9 cellular contexts compared by ENCODE assay signal in the genomic region with DNA sequence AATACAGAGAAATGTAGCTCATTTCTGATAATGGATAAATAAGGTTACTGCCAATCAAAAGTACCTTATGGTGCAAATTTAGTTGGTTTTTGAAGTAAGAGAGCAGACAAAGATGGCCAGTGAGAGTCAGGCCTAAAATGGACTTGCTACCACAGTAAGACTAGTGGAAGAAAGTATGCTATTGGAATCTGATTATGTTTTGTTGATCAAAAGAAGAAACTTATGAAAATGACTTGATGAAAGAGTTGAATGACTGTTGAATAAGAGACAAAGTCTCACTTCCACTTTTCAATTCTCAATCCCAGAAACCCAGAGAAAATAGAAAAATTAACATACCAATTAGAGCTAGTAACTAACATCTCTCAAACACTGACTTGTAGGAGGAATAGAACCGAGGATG.
"Had no signal": no experiment of that assay in that cellular context is flagged by ENCODE, and none has a peak within 500 bp of the region (broad histone marks: within the 10 kb centered on the region; RNA-seq: fewer than 3 reads in every experiment).

No MANE protein-coding gene starts in this region.

- H3K4me2 ChIP-seq: GM23338, KMS-11 had no signal

- DNase-seq: H9, HCEC 1CT, KBM-7 had no signal

- H3K4me3 ChIP-seq: GM23338 had no signal

- FAIRE-seq: H1, H54, HepG2 had no signal

- H3K27ac ChIP-seq: HL-60, KMS-11 had no signal

- H3K9ac ChIP-seq: KMS-11 had no signal

- ATAC-seq: GM23338, HepG2 had no signal

- H2AFZ ChIP-seq: GM23338 had no signal
